In the genomic region with DNA sequence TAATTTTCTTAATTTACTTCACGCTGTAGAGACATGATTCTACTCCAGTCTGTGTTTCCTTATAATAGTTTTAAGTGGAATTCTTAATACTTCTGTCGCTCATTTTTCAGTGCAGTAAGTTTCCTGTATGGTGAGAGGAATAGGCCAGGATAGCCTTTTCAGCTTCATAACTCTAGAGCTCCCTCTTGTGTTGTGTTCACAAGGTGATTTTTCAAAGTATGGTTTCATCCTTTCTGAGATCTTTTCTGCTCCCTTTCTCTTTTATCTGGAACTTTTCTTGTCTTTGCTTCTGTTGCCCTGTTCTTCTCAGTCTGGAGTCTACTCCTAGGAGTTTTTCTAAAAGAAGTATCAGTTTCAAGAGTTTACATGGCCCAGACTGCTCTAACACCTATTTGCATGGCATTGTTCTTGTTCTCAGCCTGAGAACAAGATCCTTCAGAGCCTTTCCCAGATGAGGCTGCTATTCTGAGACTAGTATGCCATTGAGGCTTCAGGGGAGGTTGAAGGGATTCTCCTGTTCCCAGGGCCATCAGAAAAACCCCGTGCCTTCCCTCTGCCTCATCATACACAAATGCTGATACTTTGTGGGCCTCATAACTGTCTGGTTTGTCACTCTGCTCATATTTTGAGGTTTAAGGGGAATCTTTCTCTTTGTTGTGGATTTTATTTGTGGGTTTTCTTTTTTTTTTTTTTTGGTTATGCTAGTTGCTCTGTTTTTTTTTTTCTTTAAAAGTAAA, we compare ENCODE assay signal across 8 cellular contexts. TPM values are rescaled to one million over a fixed set of nuclear protein-coding genes. Genes with fewer than 3 reads are reported as not detected.
DNase-seq lines count a peak whose midpoint lies in the region; ATAC-seq, FAIRE-seq and TF ChIP-seq lines count a peak whose summit lies in the region.

No MANE protein-coding gene starts in this region.

- TF ChIP-seq CTCF in psoas muscle (IDR thresholded peaks at IDR 0.05) = peak; percentile 62

- H3K9me3 ChIP-seq in Karpas-422 (ENCODE audit: low read length) (no peaks in the 10 kb centered on the region), psoas muscle (no peaks in the 10 kb centered on the region)

- H3K4me3 ChIP-seq in Karpas-422 (ENCODE audit: low read length) (no peak overlapping the region), psoas muscle (no peak overlapping the region)

- H3K4me1 ChIP-seq in Karpas-422 (ENCODE audit: low read length) = peaks cover 7% of the 10 kb centered on the region
- peaks cover 8% of the 10 kb centered on the region for H3K4me1 ChIP-seq in psoas muscle

- H3K9ac ChIP-seq in Karpas-422 (ENCODE audit: low read length) = no peak overlapping the region

- H3K36me3 ChIP-seq in Karpas-422 (ENCODE audit: insufficient read depth, low read length) (peaks cover 16% of the 10 kb centered on the region; the same call in 1 of the 2 replicates), psoas muscle (ENCODE audit: insufficient read depth in 1 of 2, low read depth in 1 of 2) (peaks cover 0 to 26% of the 10 kb centered on the region in 2 donors)

- peaks cover 56% of the 10 kb centered on the region for H3K79me2 ChIP-seq in Karpas-422 (ENCODE audit: low read length)

- WGBS in psoas muscle, 3 donors = 44 to 51% (median 49%) methylated on average over 3 of the region's 3 CpGs

- H3K9me2 ChIP-seq in Karpas-422 (replicated peaks; ENCODE audit: insufficient read depth, low read length) = no peaks in the 10 kb centered on the region

- FAIRE-seq in GM12891 (lab: Jason Lieb, UNC) = peak; percentile 61
- FAIRE-seq in TTC549 (lab: Jason Lieb, UNC) = peak; percentile 83

- TF ChIP-seq POLR2A in GM12891 (IDR thresholded peaks at IDR 0.05; ENCODE audit: low read depth, low read length) = no peak

- H3K27me3 ChIP-seq in Karpas-422 (ENCODE audit: low read length) (no peaks in the 10 kb centered on the region), psoas muscle (ENCODE audit: insufficient read depth in 3 of 3, low read length in 2 of 3) (no peaks in the 10 kb centered on the region)

- intact Hi-C loops in psoas muscle (cut with DNase I) = loop anchor here (2.0 to 5.0 kb wide), 2 partner anchors 52 to 581 kb away; no protein-coding TSS in a partner anchor

- no peak overlapping the region for H3K4me2 ChIP-seq in Karpas-422 (ENCODE audit: low read depth, low read length, poor library complexity, severe bottlenecking)

- DNase-seq in AML-193 (lab: John Stamatoyannopoulos, UW) (peak; percentile 40 to 44), GM12891 (ENCODE audit: insufficient read length, low spot score) (no peak), Karpas-422 (peak; percentile 76), foreskin melanocyte (peak; percentile 45), psoas muscle (no peak), NCI-H187 treated with DMSO at 0.1 percent for 48 hours (lab: John Stamatoyannopoulos, UW) (no peak), NCI-H524 treated with DMSO at 0.1 percent for 48 hours (lab: John Stamatoyannopoulos, UW) (no peak)

- ATAC-seq in psoas muscle = peak; percentile 54 to 89 (median 72)

- H3K27ac ChIP-seq in Karpas-422 (ENCODE audit: low read length) (no peak overlapping the region), psoas muscle (peak overlapping the region; percentile 5)

- no peak overlapping the region for H2AFZ ChIP-seq in Karpas-422 (ENCODE audit: low read length)

- no peaks in the 10 kb centered on the region for H4K20me1 ChIP-seq in Karpas-422 (ENCODE audit: insufficient read depth, low read depth, low read length)

TF ChIP-seq in GM12891, 5 proteins besides CTCF, POLR2A, EP300 and RAD21:
- TF ChIP-seq POLR2AphosphoS5 (IDR thresholded peaks at IDR 0.05; ENCODE audit: low read depth, low read length) (no peak), POU2F2 (IDR thresholded peaks at IDR 0.05; ENCODE audit: low read depth, low read length) (no peak), SPI1 (IDR thresholded peaks at IDR 0.05; ENCODE audit: low read depth, low read length) (no peak), TAF1 (IDR thresholded peaks at IDR 0.05; ENCODE audit: low read depth, low read length) (no peak), PAX5 (IDR thresholded peaks at IDR 0.05; ENCODE audit: insufficient read depth, low read length, severe bottlenecking) (no peak)

RNA-seq across cellular contexts. Expression of a gene that starts 21.8 kb away (rescaled TPM):
- polyA plus RNA-seq in GM12891 (2012; ENCODE audit: low read depth, missing spikeins) = 11.7 TPM
- 37.2 and 39.1 TPM in 2 replicates for total RNA-seq in Karpas-422 (2014; rRNA removed; shearing (Covaris generic); ENCODE audit: low replicate concordance)
- total RNA-seq in psoas muscle = 10 to 100 TPM; 35.6 to 44.0 (median 42.0) TPM
- 10 to 100 TPM; 14.3 to 20.7 (median 18.3) TPM for polyA plus RNA-seq in psoas muscle

RNA-seq across cellular contexts. Expression of a gene that starts 29.6 kb away (rescaled TPM):
- not detected for polyA plus RNA-seq in GM12891 (2012; ENCODE audit: low read depth, missing spikeins)
- total RNA-seq in Karpas-422 (2014; rRNA removed; shearing (Covaris generic); ENCODE audit: low replicate concordance) = 0.11 TPM in 1 of 2 replicates, not detected in the other
- under 1 TPM in 2 of 4 donors, not detected in 2; 0.15 to 0.16 TPM for total RNA-seq in psoas muscle
- under 1 TPM; 0.06 to 0.23 (median 0.10) TPM for polyA plus RNA-seq in psoas muscle

Comparison
In these comparisons a context has a peak if more than half of its experiments do, and no peak if none do; other contexts are left out.
1. DNase-seq: peak in AML-193 (2 of 2), Karpas-422 (single experiment) and foreskin melanocyte (single experiment); none in GM12891 (single experiment), psoas muscle (0 of 2), NCI-H187 treated with DMSO at 0.1 percent for 48 hours (single experiment) and NCI-H524 treated with DMSO at 0.1 percent for 48 hours (single experiment).